ENCODE assay signal across 8 cellular contexts in genomic region chr2:127388423-127389164, GRCh38. TPM values are rescaled to one million over a fixed set of nuclear protein-coding genes. Genes with fewer than 3 reads are reported as not detected.
DNase-seq lines count a peak whose midpoint lies in the region; ATAC-seq and TF ChIP-seq lines count a peak whose summit lies in the region.

No MANE protein-coding gene starts in this region.

- H3K9me3 ChIP-seq in HCT116 (ENCODE audit: control insufficient read depth in 1 of 2, insufficient read depth in 1 of 2, low read depth in 1 of 2, low read length in 2 of 2) = no peaks in the 10 kb centered on the region
- H3K9me3 ChIP-seq in OCI-LY7 (ENCODE audit: low read length) = no peaks in the 10 kb centered on the region; the same call in 1 of the 2 replicates

- intact Hi-C loops in HCT116 (cut with micrococcal nuclease) (loop anchor here (5.0 kb wide), 1 partner anchor 326 kb away; no protein-coding TSS in a partner anchor), OCI-LY7 (cut with micrococcal nuclease; ENCODE audit: unreplicated experiment) (loop anchor here (2.0 to 10.0 kb wide), 5 partner anchors 28 to 731 kb away; partner anchors contain the start of genes GYPC and IWS1)

- BruUV-seq in HCT116 (replicated peaks; lab: Mats Ljungman, UMichigan) (TSS peak; percentile 86), OCI-LY7 (replicated peaks; lab: Mats Ljungman, UMichigan) (TSS peak; percentile 84)

- H3K4me3 ChIP-seq in GM12875 (ENCODE audit: low read depth, low read length) = peak overlapping the region; percentile 55
- H3K4me3 ChIP-seq in HCT116 (replicated peaks in 1 of 2; ENCODE audit: low read depth in 1 of 2, low read length in 2 of 2) = peak overlapping the region; percentile 47 to 64
- peak overlapping the region; percentile 95 for H3K4me3 ChIP-seq in OCI-LY7 (ENCODE audit: low read depth, low read length, poor library complexity, severe bottlenecking)

- H3K79me2 ChIP-seq in HCT116 (ENCODE audit: insufficient read depth, low read length) (peaks cover 31% of the 10 kb centered on the region), OCI-LY7 (ENCODE audit: insufficient read depth, low read depth, low read length) (peaks cover 51% of the 10 kb centered on the region)

- TF ChIP-seq CTCF in GM12875 (IDR thresholded peaks at IDR 0.05; ENCODE audit: borderline replicate concordance, insufficient read depth, low read depth, low read length) (no peak), HCT116 (IDR thresholded peaks at IDR 0.05 in 2 of 3, conservative IDR thresholded peaks at IDR 0.05 in 1 of 3; ENCODE audit: borderline replicate concordance in 1 of 3, insufficient read depth in 1 of 3, low read depth in 2 of 3, low read length in 2 of 3) (no peak), OCI-LY7 (conservative IDR thresholded peaks at IDR 0.05; ENCODE audit: low read length) (no peak), omental fat pad (IDR thresholded peaks at IDR 0.05) (no peak)

- H3K36me3 Mint-ChIP-seq in effector memory CD8-positive, alpha-beta T cell (ENCODE audit: insufficient read depth) = peaks cover 33% of the 10 kb centered on the region

- no peaks in the 10 kb centered on the region for H3K27me3 ChIP-seq in HCT116 (ENCODE audit: insufficient read depth, low read length)

- H3K36me3 ChIP-seq in HCT116 (ENCODE audit: control insufficient read depth in 1 of 2, insufficient read depth in 2 of 2, low read length in 2 of 2) (no peaks in the 10 kb centered on the region), OCI-LY7 (ENCODE audit: insufficient read depth, low read length) (peaks cover 33% of the 10 kb centered on the region)

- TF ChIP-seq RAD21 in HCT116 (IDR thresholded peaks at IDR 0.05; ENCODE audit: low read depth) = no peak

- DNase-seq in HCT116 (ENCODE audit: low read depth, low spot score) (no peak), OCI-LY7 (ENCODE audit: low spot score) (peak; percentile 46), omental fat pad (ENCODE audit: low spot score) (no peak), epidermal melanocyte (ENCODE audit: insufficient read length, low spot score) (no peak), LoVo (ENCODE audit: low spot score) (no peak)
- DNase-seq in effector memory CD8-positive, alpha-beta T cell = no peak
- no peak for DNase-seq in activated effector memory CD4-positive, alpha-beta T cell treated with anti-CD3 and anti-CD28 coated beads, Interleukin-2, amount 50 U/mL, for 16 hours

- H3K4me2 ChIP-seq in HCT116 (ENCODE audit: low read length) = peak overlapping the region; percentile 97
- peak overlapping the region; percentile 100 for H3K4me2 ChIP-seq in OCI-LY7 (ENCODE audit: low read length)

- H3K4me3 Mint-ChIP-seq in effector memory CD8-positive, alpha-beta T cell = peak overlapping the region; percentile 84 to 91

- peak overlapping the region; percentile 97 for H3K27ac ChIP-seq in HCT116 (ENCODE audit: low read depth, low read length)
- peak overlapping the region; percentile 98 for H3K27ac ChIP-seq in OCI-LY7 (ENCODE audit: low read depth, low read length, poor library complexity, severe bottlenecking)

- peak overlapping the region; percentile 99 for H3K27ac Mint-ChIP-seq in effector memory CD8-positive, alpha-beta T cell

- H3K4me1 ChIP-seq in HCT116 (ENCODE audit: control insufficient read depth in 1 of 2, insufficient read depth in 2 of 2, low read length in 2 of 2) (peaks cover 14 to 23% of the 10 kb centered on the region in 2 experiments), OCI-LY7 (ENCODE audit: insufficient read depth, low read length, poor library complexity, severe bottlenecking) (peaks cover 72% of the 10 kb centered on the region)

- no peaks in the 10 kb centered on the region for H3K9me3 Mint-ChIP-seq in effector memory CD8-positive, alpha-beta T cell

- RAD21 ChIA-PET in HCT116 (lab: Charles Lee; ENCODE audit: low non-redundant PET in 1 of 2, low total read pairs in 2 of 2, uncharacterized antibody in 2 of 2, unreplicated experiment in 2 of 2) = no interaction called here

- peaks cover 30 to 48% of the 10 kb centered on the region in 2 donors for H3K4me1 Mint-ChIP-seq in effector memory CD8-positive, alpha-beta T cell (ENCODE audit: low read depth in 2 of 2)

- H4K20me1 ChIP-seq in HCT116 (ENCODE audit: insufficient read depth) = no peaks in the 10 kb centered on the region
- peaks cover 13% of the 10 kb centered on the region for H4K20me1 ChIP-seq in OCI-LY7 (ENCODE audit: insufficient read depth, low read length)

- no peaks in the 10 kb centered on the region for H3K27me3 Mint-ChIP-seq in effector memory CD8-positive, alpha-beta T cell

- TF ChIP-seq POLR2A in HCT116 (IDR thresholded peaks at IDR 0.05; ENCODE audit: borderline replicate concordance, extremely low read depth, insufficient read depth, insufficient read length) = no peak

- CTCF ChIA-PET in HCT116 (lab: Charles Lee) = no interaction called here
- CTCF ChIA-PET in OCI-LY7 (lab: Charles Lee; ENCODE audit: unreplicated experiment) = interaction anchor here (1.4 kb wide), 1 partner anchor 27 kb away, joined by 5 read pairs; no protein-coding TSS in a partner anchor

- H3K9me2 ChIP-seq in HCT116 (ENCODE audit: insufficient read depth) = no peaks in the 10 kb centered on the region
- no peaks in the 10 kb centered on the region for H3K9me2 ChIP-seq in OCI-LY7 (ENCODE audit: insufficient read depth, low read length)

- H3K9ac ChIP-seq in HCT116 (ENCODE audit: low read length) = peak overlapping the region; percentile 91

- H2AFZ ChIP-seq in HCT116 (ENCODE audit: low read depth, low read length, poor library complexity, severe bottlenecking) = no peak overlapping the region
- H2AFZ ChIP-seq in OCI-LY7 (ENCODE audit: low read length) = peak overlapping the region; percentile 33; the same call in 1 of the 2 replicates

- no peak for ATAC-seq in HCT116
- peak; percentile 31 for ATAC-seq in effector memory CD8-positive, alpha-beta T cell (replicated peaks)
- ATAC-seq in omental fat pad (ENCODE audit: low FRiP score) = peak; percentile 7

- POLR2A ChIA-PET in HCT116 (lab: Charles Lee) (interaction anchor here (0.6 kb wide), 1 partner anchor 468 kb away, joined by 5 read pairs; no protein-coding TSS in a partner anchor), OCI-LY7 (lab: Charles Lee) (interaction anchor here (0.5 to 3.1 kb wide), 11 partner anchors 10 to 138 kb away, joined by 3 to 13 read pairs (median 5); partner anchors contain the start of gene IWS1)

TF ChIP-seq in HCT116, 20 proteins besides CTCF, POLR2A, EP300 and RAD21:
- TF ChIP-seq JUND (IDR thresholded peaks at IDR 0.05) = no peak
- TF ChIP-seq EZH2phosphoT487 (IDR thresholded peaks at IDR 0.05; ENCODE audit: borderline replicate concordance) = no peak
- no peak for TF ChIP-seq CEBPB (IDR thresholded peaks at IDR 0.05; ENCODE audit: low read depth)
- no peak for TF ChIP-seq ELF1 (IDR thresholded peaks at IDR 0.05; ENCODE audit: borderline replicate concordance, low read depth)

RNA-seq across cellular contexts. Expression of gene MAP3K2, which starts 0.8 kb away (rescaled TPM):
- total RNA-seq in HCT116 (2021; ENCODE audit: unreplicated experiment) (44.5 TPM), OCI-LY7 (2022) (52.5 and 55.9 TPM in 2 replicates), omental fat pad (10 to 100 TPM; 44.9 to 79.4 (median 52.4) TPM)
- polyA plus RNA-seq in HCT116 (2012) = 8.2 and 9.3 TPM in 2 replicates
- 33.2 and 47.5 TPM in 2 replicates for total RNA-seq in OCI-LY7 (2014; rRNA removed; shearing (Covaris generic))

RNA-seq across cellular contexts. Expression of gene PROC, which starts 29.6 kb away (rescaled TPM):
- total RNA-seq in HCT116 (2021; ENCODE audit: unreplicated experiment) = not detected
- polyA plus RNA-seq in HCT116 (2012) = not detected in 2 replicates
- 0.41 TPM in 1 of 2 replicates, not detected in the other for total RNA-seq in OCI-LY7 (2014; rRNA removed; shearing (Covaris generic))
- 0.59 TPM in 1 of 2 replicates, not detected in the other for total RNA-seq in OCI-LY7 (2022)
- total RNA-seq in omental fat pad = not detected
